Comparison of ENCODE assay signal across 18 cellular contexts in the genomic region with DNA sequence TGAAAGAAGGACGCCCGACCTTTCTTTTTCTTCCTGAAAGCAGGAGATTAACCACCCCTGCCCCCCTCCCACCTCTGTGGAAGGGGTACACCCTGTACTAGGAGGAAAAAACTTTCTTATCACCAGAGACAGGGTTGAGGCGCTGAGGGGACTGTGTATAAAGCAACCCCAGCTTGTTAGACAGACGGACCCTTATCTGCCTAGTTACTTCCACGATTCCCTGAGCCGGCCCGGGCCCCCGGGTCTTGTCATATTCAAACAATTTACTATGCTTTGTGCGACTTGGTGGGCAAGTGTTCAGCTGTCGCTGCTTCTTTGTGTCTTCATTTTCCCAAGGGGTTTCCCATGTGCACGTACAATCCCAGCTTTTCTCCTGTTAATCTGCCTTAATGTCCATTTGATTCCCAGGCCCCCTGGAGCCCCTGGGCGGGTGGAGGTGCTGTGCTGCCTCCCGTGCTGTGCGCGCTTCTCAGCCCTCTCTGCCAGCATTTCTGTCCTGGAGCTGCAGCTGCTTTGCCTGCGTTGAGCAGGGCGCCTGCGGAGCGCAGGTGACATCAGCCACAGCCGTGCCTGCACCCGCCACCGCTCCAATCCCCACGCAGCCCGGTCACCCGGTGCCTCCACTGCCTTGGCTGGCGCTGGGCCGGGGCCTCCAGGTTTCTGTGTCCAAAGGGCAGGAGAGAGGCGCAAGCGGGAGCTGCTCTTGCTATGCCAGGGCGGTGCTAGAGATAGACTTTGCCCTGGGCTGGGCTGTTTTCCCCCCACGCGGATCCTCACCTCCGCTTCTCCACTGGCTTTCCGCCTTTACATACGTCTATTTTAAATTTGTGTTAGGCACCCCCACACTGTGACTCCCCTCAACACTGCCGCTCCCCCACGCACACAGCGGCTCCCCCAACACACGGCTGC.
DNase-seq lines count a peak whose midpoint lies in the region; ATAC-seq and TF ChIP-seq lines count a peak whose summit lies in the region.
"Had no signal": no experiment of that assay in that cellular context is flagged by ENCODE, and none has a peak within 500 bp of the region (broad histone marks: within the 10 kb centered on the region; RNA-seq: fewer than 3 reads in every experiment).

No MANE protein-coding gene starts in this region.

- H3K27ac ChIP-seq in duodenal mucosa (ENCODE audit: low read depth, low read length) = peak overlapping the region; percentile 85
- no peak overlapping the region for H3K27ac ChIP-seq in spleen
- H3K27ac ChIP-seq: adrenal gland had no signal

- H3K36me3 ChIP-seq in duodenal mucosa (ENCODE audit: control insufficient read depth in 1 of 2, insufficient read depth in 2 of 2, low read length in 2 of 2) (no peaks in the 10 kb centered on the region), spleen (no peaks in the 10 kb centered on the region)
- H3K36me3 ChIP-seq: adrenal gland had no signal

- WGBS in spleen, 5 donors = 81 to 86% (median 81%) methylated on average over 36 to 39 of the region's 39 CpGs

- H3K36me3 Mint-ChIP-seq in neural crest cell (ENCODE audit: low read depth) = no peaks in the 10 kb centered on the region
- H3K36me3 Mint-ChIP-seq: CD14-positive monocyte, mesothelial cell of epicardium had no signal

- H3K9me3 Mint-ChIP-seq in stimulated activated naive CD8-positive, alpha-beta T cell treated with anti-CD3 and anti-CD28 coated beads, Interleukin-15, amount 100 ng/mL, for 72 hours = no peaks in the 10 kb centered on the region
- H3K9me3 Mint-ChIP-seq in neural crest cell = no peaks in the 10 kb centered on the region
- H3K9me3 Mint-ChIP-seq: mesothelial cell of epicardium had no signal

- peak overlapping the region; percentile 63 to 77 for H3K9ac ChIP-seq in duodenal mucosa (ENCODE audit: low read depth in 1 of 2, low read length in 2 of 2)

- H3K4me1 ChIP-seq in duodenal mucosa (ENCODE audit: control insufficient read depth in 1 of 2, insufficient read depth in 2 of 2, low read length in 2 of 2) = peaks cover 3 to 17% of the 10 kb centered on the region in 2 donors
- no peaks in the 10 kb centered on the region for H3K4me1 ChIP-seq in spleen
- H3K4me1 ChIP-seq: adrenal gland had no signal

- no peak for DNase-seq in stimulated activated naive CD8-positive, alpha-beta T cell treated with anti-CD3 and anti-CD28 coated beads, Interleukin-15, amount 100 ng/mL, for 72 hours
- DNase-seq in stimulated activated naive CD8-positive, alpha-beta T cell treated with anti-CD3 and anti-CD28 coated beads, Interleukin-15, Interleukin-2, amounts not matched to agents 100 U/mL and 50 U/mL, for 24 hours = no peak
- DNase-seq in neural crest cell (ENCODE audit: low read depth, low spot score) (no peak), spleen (no peak), cerebellar nuclear complex (lab: John Stamatoyannopoulos, UW) (no peak)
- DNase-seq in stimulated activated CD4-positive, alpha-beta T cell treated with anti-CD3 and anti-CD28 coated beads, Interleukin-2, amount 100 ng/mL, for 24 hours = no peak
- DNase-seq in stimulated activated CD4-positive, alpha-beta T cell treated with anti-CD3 and anti-CD28 coated beads, Interleukin-4, amount 100 ng/mL, for 4 hours = no peak
- DNase-seq: adrenal gland; central memory CD4-positive, alpha-beta T cell; EL; MM.1S; NCI-H2227 treated with DMSO at 0.1 percent for 48 hours; SHP77 treated with DMSO at 0.1 percent for 48 hours; stimulated activated naive CD4-positive, alpha-beta T cell; T-helper 2 cell had no signal

- intact Hi-C loops in spleen (cut with DNase I; ENCODE audit: low total_unique reads) = no loop called here

- no peak for TF ChIP-seq POLR2A in spleen (IDR thresholded peaks at IDR 0.05)

- H3K4me3 ChIP-seq in duodenal mucosa (ENCODE audit: low read depth in 1 of 2, low read length in 2 of 2) (peak overlapping the region; percentile 43 to 55), spleen (no peak overlapping the region)
- H3K4me3 ChIP-seq: adrenal gland had no signal

- peak; percentile 20 for ATAC-seq in stimulated activated naive CD8-positive, alpha-beta T cell treated with anti-CD3 and anti-CD28 coated beads, Interleukin-15, amount 100 ng/mL, for 72 hours
- ATAC-seq in stimulated activated naive CD8-positive, alpha-beta T cell treated with anti-CD3 and anti-CD28 coated beads, Interleukin-15, Interleukin-2, amounts not matched to agents 100 U/mL and 50 U/mL, for 24 hours = no peak

- H3K4me3 Mint-ChIP-seq in stimulated activated naive CD8-positive, alpha-beta T cell treated with anti-CD3 and anti-CD28 coated beads, Interleukin-15, amount 100 ng/mL, for 72 hours = no peak overlapping the region
- H3K4me3 Mint-ChIP-seq in neural crest cell = no peak overlapping the region
- H3K4me3 Mint-ChIP-seq: CD14-positive monocyte, mesothelial cell of epicardium had no signal

- H3K9me3 ChIP-seq in duodenal mucosa (ENCODE audit: control insufficient read depth in 1 of 2, low read length in 2 of 2) (no peaks in the 10 kb centered on the region), spleen (no peaks in the 10 kb centered on the region)
- H3K9me3 ChIP-seq: adrenal gland had no signal

- H3K4me1 Mint-ChIP-seq in stimulated activated naive CD8-positive, alpha-beta T cell treated with anti-CD3 and anti-CD28 coated beads, Interleukin-15, amount 100 ng/mL, for 72 hours = no peaks in the 10 kb centered on the region
- peaks cover 34% of the 10 kb centered on the region for H3K4me1 Mint-ChIP-seq in neural crest cell
- H3K4me1 Mint-ChIP-seq: CD14-positive monocyte, mesothelial cell of epicardium had no signal

- H3K27me3 Mint-ChIP-seq in stimulated activated naive CD8-positive, alpha-beta T cell treated with anti-CD3 and anti-CD28 coated beads, Interleukin-15, amount 100 ng/mL, for 72 hours = peaks cover 13% of the 10 kb centered on the region
- no peaks in the 10 kb centered on the region for H3K27me3 Mint-ChIP-seq in neural crest cell (ENCODE audit: low read depth)

- TF ChIP-seq CTCF in neural crest cell (conservative IDR thresholded peaks at IDR 0.05) (no peak), spleen (IDR thresholded peaks at IDR 0.05 in 8 of 11, conservative IDR thresholded peaks at IDR 0.05 in 3 of 11) (no peak)

- H3K27me3 ChIP-seq in duodenal mucosa (ENCODE audit: control insufficient read depth in 1 of 2, insufficient read depth in 2 of 2, low read length in 2 of 2) (no peaks in the 10 kb centered on the region), spleen (replicated peaks in 1 of 7) (peaks cover 0 to 11% (median 0%) of the 10 kb centered on the region in 7 donors)
- H3K27me3 ChIP-seq: adrenal gland had no signal

- peak overlapping the region in 1 of 2 donors; percentile 82 for H3K27ac Mint-ChIP-seq in stimulated activated naive CD8-positive, alpha-beta T cell treated with anti-CD3 and anti-CD28 coated beads, Interleukin-15, amount 100 ng/mL, for 72 hours
- H3K27ac Mint-ChIP-seq in neural crest cell (ENCODE audit: unreplicated experiment) = peak overlapping the region; percentile 35
- H3K27ac Mint-ChIP-seq: CD14-positive monocyte, mesothelial cell of epicardium had no signal

Comparison
In these comparisons a context has a peak if more than half of its experiments do, and no peak if none do; other contexts are left out.
1. H3K4me3 ChIP-seq: peak in duodenal mucosa (2 of 2); none in spleen (0 of 8).